Comparison of ENCODE assay signal across 30 cellular contexts in genomic region chr2:44897406-44897805, GRCh38. TPM values are rescaled to one million over a fixed set of nuclear protein-coding genes. Genes with fewer than 3 reads are reported as not detected.
DNase-seq lines count a peak whose midpoint lies in the region; ATAC-seq, FAIRE-seq and TF ChIP-seq lines count a peak whose summit lies in the region.
"Had no signal": no experiment of that assay in that cellular context is flagged by ENCODE, and none has a peak within 500 bp of the region (broad histone marks: within the 10 kb centered on the region; RNA-seq: fewer than 3 reads in every experiment).

No MANE protein-coding gene starts in this region.

- H3K4me3 ChIP-seq in AG10803 (ENCODE audit: low read length) = no peak overlapping the region
- no peak overlapping the region for H3K4me3 ChIP-seq in OCI-LY7 (ENCODE audit: low read depth, low read length, poor library complexity, severe bottlenecking)
- no peak overlapping the region for H3K4me3 ChIP-seq in epithelial cell of esophagus (ENCODE audit: low read length)
- no peak overlapping the region for H3K4me3 ChIP-seq in naive thymus-derived CD4-positive, alpha-beta T cell (ENCODE audit: low read length)
- H3K4me3 ChIP-seq in GM23248 = no peak overlapping the region
- H3K4me3 ChIP-seq: esophagus muscularis mucosa, psoas muscle, smooth muscle cell, stomach, upper lobe of right lung had no signal

- H4K20me1 ChIP-seq in OCI-LY7 (ENCODE audit: insufficient read depth, low read length) = no peaks in the 10 kb centered on the region
- H4K20me1 ChIP-seq in GM23248 (ENCODE audit: insufficient read depth) = no peaks in the 10 kb centered on the region

- intact Hi-C loops in OCI-LY7 (cut with micrococcal nuclease; ENCODE audit: unreplicated experiment) = no loop called here
- intact Hi-C loops in naive thymus-derived CD4-positive, alpha-beta T cell (cut with micrococcal nuclease) = no loop called here

- H3K9ac ChIP-seq in GM23248 = no peak overlapping the region

- TF ChIP-seq CTCF in AG10803 (conservative IDR thresholded peaks at IDR 0.05; ENCODE audit: low read length) (peak; percentile 18; the same call in 1 of the 2 replicates), D721Med (IDR thresholded peaks at IDR 0.05; ENCODE audit: insufficient read depth, missing control alignments) (peak; percentile 41), OCI-LY7 (conservative IDR thresholded peaks at IDR 0.05; ENCODE audit: low read length) (0 out of 2 replicates have a peak, but pooled peaks have one; percentile 13), epithelial cell of esophagus (IDR thresholded peaks at IDR 0.05; ENCODE audit: insufficient read depth, low read depth, low read length, missing control alignments) (no peak)

- H3K4me1 ChIP-seq in OCI-LY7 (ENCODE audit: insufficient read depth, low read length, poor library complexity, severe bottlenecking) (no peaks in the 10 kb centered on the region), GM23248 (ENCODE audit: insufficient read depth) (no peaks in the 10 kb centered on the region)
- H3K4me1 ChIP-seq in naive thymus-derived CD4-positive, alpha-beta T cell (ENCODE audit: control insufficient read depth in 2 of 2, insufficient read depth in 2 of 2, low read length in 2 of 2) = no peaks in the 10 kb centered on the region
- H3K4me1 ChIP-seq: psoas muscle, stomach, upper lobe of right lung had no signal

- 39 to 52% methylated on average over 6 of the region's 6 CpGs for WGBS in GM23248 (ENCODE audit: low coverage in 1 of 2, low lambda C conversion rate in 2 of 2, missing lambda C conversion rate in 2 of 2), 2 experiments

- no TSS peak for BruUV-seq in OCI-LY7 (replicated peaks; lab: Mats Ljungman, UMichigan)

- FAIRE-seq in D721Med (lab: Jason Lieb, UNC) = no peak
- FAIRE-seq: GM12892, TTC549 had no signal

- H3K4me2 ChIP-seq in OCI-LY7 (ENCODE audit: low read length) (no peak overlapping the region), GM23248 (ENCODE audit: unreplicated experiment) (no peak overlapping the region)
- H3K4me2 ChIP-seq: smooth muscle cell had no signal

- H3K4me3 Mint-ChIP-seq in naive thymus-derived CD4-positive, alpha-beta T cell = no peak overlapping the region
- H3K4me3 Mint-ChIP-seq: mesothelial cell of epicardium had no signal

- no peak overlapping the region for H3K27ac ChIP-seq in OCI-LY7 (ENCODE audit: low read depth, low read length, poor library complexity, severe bottlenecking)
- H3K27ac ChIP-seq in naive thymus-derived CD4-positive, alpha-beta T cell (ENCODE audit: low read depth, low read length) = no peak overlapping the region
- H3K27ac ChIP-seq in GM23248 = no peak overlapping the region
- H3K27ac ChIP-seq: esophagus muscularis mucosa, HL-60, psoas muscle, RWPE1, stomach, upper lobe of right lung had no signal

- peaks cover 0 to 5% (median 0%) of the 10 kb centered on the region in 5 donors for H3K36me3 Mint-ChIP-seq in naive thymus-derived CD4-positive, alpha-beta T cell
- H3K36me3 Mint-ChIP-seq: mesothelial cell of epicardium had no signal

- no peaks in the 10 kb centered on the region for H3K79me2 ChIP-seq in OCI-LY7 (ENCODE audit: insufficient read depth, low read depth, low read length)
- no peaks in the 10 kb centered on the region for H3K79me2 ChIP-seq in GM23248 (ENCODE audit: insufficient read depth)

- peaks cover 0 to 4% (median 0%) of the 10 kb centered on the region in 7 donors for H3K4me1 Mint-ChIP-seq in naive thymus-derived CD4-positive, alpha-beta T cell
- H3K4me1 Mint-ChIP-seq: mesothelial cell of epicardium had no signal

- H3K9me2 ChIP-seq in OCI-LY7 (ENCODE audit: insufficient read depth, low read length) = no peaks in the 10 kb centered on the region
- H3K9me2 ChIP-seq in GM23248 (ENCODE audit: insufficient read depth) = no peaks in the 10 kb centered on the region

- no peaks in the 10 kb centered on the region for H3K27me3 ChIP-seq in naive thymus-derived CD4-positive, alpha-beta T cell (ENCODE audit: control insufficient read depth in 2 of 2, insufficient read depth in 2 of 2, low read length in 2 of 2)
- H3K27me3 ChIP-seq in GM23248 (replicated peaks; ENCODE audit: insufficient read depth) = peaks cover 42% of the 10 kb centered on the region

- in situ Hi-C loops in GM23248 (cut with MboI) = no loop called here

- POLR2A ChIA-PET in OCI-LY7 (lab: Charles Lee) = no interaction called here
- POLR2A ChIA-PET in naive thymus-derived CD4-positive, alpha-beta T cell (lab: Charles Lee) = no interaction called here

- ATAC-seq in naive thymus-derived CD4-positive, alpha-beta T cell = no peak
- ATAC-seq: psoas muscle, upper lobe of right lung had no signal

- no peaks in the 10 kb centered on the region for H3F3A ChIP-seq in GM23248 (ENCODE audit: insufficient read depth)

- peaks cover 7 to 45% (median 36%) of the 10 kb centered on the region in 5 donors for H3K27me3 Mint-ChIP-seq in naive thymus-derived CD4-positive, alpha-beta T cell

- CTCF ChIA-PET in OCI-LY7 (lab: Charles Lee; ENCODE audit: unreplicated experiment) = no interaction called here
- CTCF ChIA-PET in naive thymus-derived CD4-positive, alpha-beta T cell (lab: Charles Lee) = no interaction called here

- H3K27ac Mint-ChIP-seq in naive thymus-derived CD4-positive, alpha-beta T cell = no peak overlapping the region
- H3K27ac Mint-ChIP-seq: mesothelial cell of epicardium had no signal

- H2AFZ ChIP-seq in OCI-LY7 (ENCODE audit: low read length) (no peak overlapping the region), GM23248 (no peak overlapping the region)

- no peaks in the 10 kb centered on the region for H3K9me3 ChIP-seq in OCI-LY7 (ENCODE audit: low read length)
- no peaks in the 10 kb centered on the region for H3K9me3 ChIP-seq in naive thymus-derived CD4-positive, alpha-beta T cell (ENCODE audit: control insufficient read depth in 2 of 3, low read length in 3 of 3)
- no peaks in the 10 kb centered on the region for H3K9me3 ChIP-seq in GM23248 (ENCODE audit: low read depth)
- H3K9me3 ChIP-seq: esophagus muscularis mucosa, psoas muscle, upper lobe of right lung had no signal

- no peaks in the 10 kb centered on the region for H3K36me3 ChIP-seq in OCI-LY7 (ENCODE audit: insufficient read depth, low read length)
- H3K36me3 ChIP-seq in naive thymus-derived CD4-positive, alpha-beta T cell (ENCODE audit: control insufficient read depth in 2 of 3, insufficient read depth in 3 of 3, low read length in 3 of 3) = no peaks in the 10 kb centered on the region
- H3K36me3 ChIP-seq in GM23248 (ENCODE audit: low read depth) = no peaks in the 10 kb centered on the region
- H3K36me3 ChIP-seq: esophagus muscularis mucosa, stomach, upper lobe of right lung had no signal

- DNase-seq in AG10803 (ENCODE audit: low read depth) (no peak), D721Med (ENCODE audit: insufficient read length, low spot score) (no peak), OCI-LY7 (ENCODE audit: low spot score) (no peak), epithelial cell of esophagus (ENCODE audit: low read depth) (peak; percentile 6), GM23248 (no peak)
- DNase-seq in naive thymus-derived CD4-positive, alpha-beta T cell = no peak
- no peak for DNase-seq in activated effector memory CD4-positive, alpha-beta T cell treated with Interleukin-2 at 50 U/mL for 16 hours
- DNase-seq: activated CD4-positive, alpha-beta T cell treated with anti-CD3 and anti-CD28 coated beads, Interleukin-2, amount 50 U/mL, for 1 hour; activated CD8-positive, alpha-beta memory T cell treated with anti-CD3 and anti-CD28 coated beads, Interleukin-2, amount 50 U/mL, for 48 hours; activated effector memory CD4-positive, alpha-beta T cell treated with anti-CD3 and anti-CD28 coated beads, Interleukin-2, amount 50 U/mL, for 16 hours; glutamatergic neuron; HCEC 1CT; KG1; NCI-H1105; NCI-H2171 treated with DMSO at 0.1 percent for 48 hours; NCI-H774; psoas muscle; stimulated activated CD4-positive, alpha-beta T cell treated with anti-CD3 and anti-CD28 coated beads, Interleukin-4, amount 100 ng/mL, for 1 hour; stomach; SW 1271; upper lobe of right lung had no signal

- peaks cover 0 to 11% (median 5%) of the 10 kb centered on the region in 11 donors for H3K9me3 Mint-ChIP-seq in naive thymus-derived CD4-positive, alpha-beta T cell

RNA-seq across cellular contexts. Expression of gene SIX3, which starts 44.1 kb away (rescaled TPM):
- not detected in 2 replicates for total RNA-seq in OCI-LY7 (2014; rRNA removed; shearing (Covaris generic))
- not detected in 2 replicates for total RNA-seq in OCI-LY7 (2022)
- total RNA-seq in naive thymus-derived CD4-positive, alpha-beta T cell = not detected
- polyA plus RNA-seq in naive thymus-derived CD4-positive, alpha-beta T cell = not detected
- total RNA-seq in GM23248 (2014; rRNA removed; shearing (Covaris generic)) = not detected in 2 replicates
- not detected in 2 replicates for polyA plus RNA-seq in GM23248 (2016; fragmentation: Nextera tagmentation; extraction: Ambion mirVana)
- total RNA-seq: cardiac septum, mesothelial cell of epicardium, smooth muscle cell, stomach, upper lobe of right lung had no signal
- polyA plus RNA-seq: BJ, smooth muscle cell, stomach had no signal
